ENCODE assay signal across 8 cellular contexts in genomic region chr14:75426332-75427125, GRCh38. TPM values are rescaled to one million over a fixed set of nuclear protein-coding genes. Genes with fewer than 3 reads are reported as not detected.
DNase-seq lines count a peak whose midpoint lies in the region; ATAC-seq and TF ChIP-seq lines count a peak whose summit lies in the region.

No MANE protein-coding gene starts in this region.

- TF ChIP-seq CTCF in AG04449 (IDR thresholded peaks at IDR 0.05; ENCODE audit: insufficient read depth, low read length, missing control alignments) (no peak), activated B cell treated with CpG ODN at 0.5 μM for 24 hours (IDR thresholded peaks at IDR 0.05) (no peak), mesothelial cell of epicardium (IDR thresholded peaks at IDR 0.05; ENCODE audit: unreplicated experiment) (no peak)

- DNase-seq in AG04449 (ENCODE audit: low read depth, low spot score) (no peak), activated B cell treated with CpG ODN at 0.5 μM for 24 hours (peak; percentile 30), mesothelial cell of epicardium (ENCODE audit: low spot score in 2 of 2, unreplicated experiment in 2 of 2) (no peak), activated gamma-delta T cell (lab: John Stamatoyannopoulos, UW) (no peak), midbrain (lab: John Stamatoyannopoulos, UW) (no peak), HUDEP-2 (lab: John Stamatoyannopoulos, UW; ENCODE audit: unreplicated experiment in 76 of 76) (no peak)

- CTCF ChIA-PET in AG04449 (lab: Yijun Ruan, JAX) (no interaction called here), activated B cell treated with CpG ODN at 0.5 μM for 24 hours (lab: Charles Lee) (interaction anchor here (0.8 kb wide), 1 partner anchor 27 kb away, joined by 3 read pairs; no protein-coding TSS in a partner anchor)

- no peaks in the 10 kb centered on the region for H3K27me3 Mint-ChIP-seq in activated B cell treated with CpG ODN at 0.5 μM for 24 hours
- H3K27me3 Mint-ChIP-seq in mesothelial cell of epicardium (ENCODE audit: low read depth), result no peaks in the 10 kb centered on the region

- H3K4me1 Mint-ChIP-seq in activated B cell treated with CpG ODN at 0.5 μM for 24 hours (peaks cover 37% of the 10 kb centered on the region), mesothelial cell of epicardium (peaks cover 51% of the 10 kb centered on the region)

- H3K4me3 Mint-ChIP-seq in activated B cell treated with CpG ODN at 0.5 μM for 24 hours (peak overlapping the region; percentile 88), mesothelial cell of epicardium (peak overlapping the region; percentile 63)

- peak overlapping the region; percentile 77; the same call in 1 of the 2 replicates for H3K4me3 ChIP-seq in AG04449 (ENCODE audit: low read depth, low read length)

- ATAC-seq in GM18873 (IDR thresholded peaks at IDR 0.05; ENCODE audit: low FRiP score, unreplicated experiment) (peak; percentile 43), HG03097 (IDR thresholded peaks at IDR 0.05; ENCODE audit: low FRiP score, unreplicated experiment) (peak; percentile 55), activated B cell treated with CpG ODN at 0.5 μM for 24 hours (ENCODE audit: low read depth) (peak; percentile 73)

- H3K36me3 Mint-ChIP-seq in activated B cell treated with CpG ODN at 0.5 μM for 24 hours (ENCODE audit: low read depth), result peaks cover 3% of the 10 kb centered on the region
- H3K36me3 Mint-ChIP-seq in mesothelial cell of epicardium, result no peaks in the 10 kb centered on the region

- intact Hi-C loops in activated B cell treated with CpG ODN at 0.5 μM for 24 hours (cut with micrococcal nuclease), result loop anchor here (2.0 to 5.0 kb wide), 5 partner anchors 61 to 234 kb away; partner anchors contain the start of genes ERG28 and TTLL5

- H3K9me3 Mint-ChIP-seq in activated B cell treated with CpG ODN at 0.5 μM for 24 hours, result no peaks in the 10 kb centered on the region
- peaks cover 3% of the 10 kb centered on the region for H3K9me3 Mint-ChIP-seq in mesothelial cell of epicardium

- H3K27ac Mint-ChIP-seq in activated B cell treated with CpG ODN at 0.5 μM for 24 hours (peak overlapping the region; percentile 96), mesothelial cell of epicardium (peak overlapping the region; percentile 71)

- POLR2A ChIA-PET in AG04449 (lab: Yijun Ruan, JAX), result no interaction called here
- POLR2A ChIA-PET in activated B cell treated with CpG ODN at 0.5 μM for 24 hours (lab: Charles Lee), result interaction anchor here (0.7 to 2.6 kb wide), 6 partner anchors 13 to 234 kb away, joined by 4 to 9 read pairs (median 4); partner anchors contain the start of genes BATF, ERG28 and TTLL5

RNA-seq across cellular contexts. Expression of gene JDP2, which starts 1.3 kb away (rescaled TPM):
- total RNA-seq in activated B cell treated with CpG ODN at 0.5 μM for 24 hours, result 21.2 and 21.8 TPM in 2 replicates
- total RNA-seq in mesothelial cell of epicardium, result 43.4 to 51.1 TPM (median 44.4 TPM) in 3 replicates
